ENCODE assay signal across 23 cellular contexts in genomic region chr6:24565196-24565595, GRCh38.
"Had no signal": no experiment of that assay in that cellular context is flagged by ENCODE, and none has a peak within 500 bp of the region (broad histone marks: within the 10 kb centered on the region; RNA-seq: fewer than 3 reads in every experiment).

No MANE protein-coding gene starts in this region.

- H3K27ac ChIP-seq: stomach, suprapubic skin, testis, thoracic aorta, thyroid gland, tibial artery, tibial nerve, transverse colon, upper lobe of left lung, upper lobe of right lung, uterus, vagina had no signal

- DNase-seq: stimulated activated CD4-positive, alpha-beta T cell treated with anti-CD3 and anti-CD28 coated beads, Interleukin-2, amount 100 ng/mL, for 48 hours; stimulated activated CD4-positive, alpha-beta T cell treated with anti-CD3 and anti-CD28 coated beads, Interleukin-4, amount 100 ng/mL, for 1 hour; stimulated activated CD4-positive, alpha-beta T cell treated with anti-CD3 and anti-CD28 coated beads, Interleukin-4, amount 100 ng/mL, for 24 hours; stimulated activated CD4-positive, alpha-beta T cell treated with anti-CD3 and anti-CD28 coated beads, Interleukin-4, amount 100 ng/mL, for 4 hours; stimulated activated CD8-positive, alpha-beta memory T cell treated with anti-CD3 and anti-CD28 coated beads, Interleukin-4, amount 100 ng/mL, for 48 hours; stimulated activated naive B cell treated with anti-CD40 and anti-IgM and Interleukin-4, amounts not matched to agents 10 μg/mL and 1 μg/mL and 100 μg/mL, for 72 hours; stimulated activated naive CD4-positive, alpha-beta T cell; stimulated activated naive CD4-positive, alpha-beta T cell treated with Interleukin-2 at 50 U/mL for 16 hours; stimulated activated naive CD8-positive, alpha-beta T cell treated with anti-CD3 and anti-CD28 coated beads, Interleukin-15, amount 100 ng/mL, for 72 hours; stimulated activated naive CD8-positive, alpha-beta T cell treated with anti-CD3 and anti-CD28 coated beads, Interleukin-15, Interleukin-2, amounts not matched to agents 100 U/mL and 50 U/mL, for 24 hours; stomach; substantia nigra; testis; thyroid gland; tibial artery; transverse colon; upper lobe of left lung; upper lobe of right lung; uterus had no signal

- H3K27me3 ChIP-seq: stomach, suprapubic skin, testis, thyroid gland, tibial nerve, transverse colon, upper lobe of left lung, upper lobe of right lung, uterus, vagina had no signal

- H3K9me3 ChIP-seq: stomach, suprapubic skin, testis, thoracic aorta, thyroid gland, tibial artery, tibial nerve, transverse colon, upper lobe of left lung, upper lobe of right lung, uterus, vagina had no signal

- H3K4me3 ChIP-seq: stomach, suprapubic skin, testis, thoracic aorta, thyroid gland, tibial artery, tibial nerve, transverse colon, upper lobe of left lung, upper lobe of right lung, uterus, vagina had no signal

- H3K36me3 ChIP-seq: stomach, suprapubic skin, thoracic aorta, thyroid gland, tibial artery, tibial nerve, transverse colon, upper lobe of left lung, upper lobe of right lung, uterus, vagina had no signal

- H3K4me1 ChIP-seq: stomach, suprapubic skin, testis, thyroid gland, tibial artery, tibial nerve, transverse colon, upper lobe of left lung, upper lobe of right lung, uterus, vagina had no signal
